ENCODE assay signal across 13 cellular contexts in the genomic region with DNA sequence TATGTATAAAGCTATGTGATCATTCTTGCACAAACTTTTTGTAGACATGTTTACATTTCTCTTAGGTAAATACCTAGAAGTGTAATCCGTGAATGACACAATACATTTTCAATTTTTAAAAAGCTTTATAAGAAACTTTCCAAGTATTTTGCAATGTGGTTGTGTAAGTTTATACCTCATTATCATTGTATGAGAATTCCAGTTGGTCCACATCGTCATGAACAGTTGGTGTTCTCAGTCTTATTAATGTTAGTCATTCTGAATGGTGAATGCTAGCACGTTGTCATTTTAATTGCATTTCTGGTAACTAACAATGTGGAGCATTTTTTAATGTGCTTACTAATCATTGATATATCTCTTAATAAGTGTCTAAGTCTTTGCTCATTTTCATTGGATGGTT.
A peak's percentile ranks its signal among the peaks of the same experiment; 100 is the strongest.
DNase-seq lines count a peak whose midpoint lies in the region; TF ChIP-seq lines count a peak whose summit lies in the region.
"Had no signal": no experiment of that assay in that cellular context is flagged by ENCODE, and none has a peak within 500 bp of the region (broad histone marks: within the 10 kb centered on the region; RNA-seq: fewer than 3 reads in every experiment).

No MANE protein-coding gene starts in this region.

- H3K4me3 ChIP-seq in OCI-LY1 (ENCODE audit: low read depth, low read length, poor library complexity, severe bottlenecking), result no peak overlapping the region
- H3K4me3 ChIP-seq in epithelial cell of esophagus (ENCODE audit: low read length), result no peak overlapping the region
- H3K4me3 ChIP-seq: A549 had no signal

- no peaks in the 10 kb centered on the region for H3K36me3 Mint-ChIP-seq in activated naive CD4-positive, alpha-beta T cell treated with anti-CD3 and anti-CD28 coated beads for 36 hours (ENCODE audit: low read depth)
- H3K36me3 Mint-ChIP-seq: CD14-positive monocyte; CD8-positive, alpha-beta memory T cell had no signal

- DNase-seq in epithelial cell of esophagus (ENCODE audit: low read depth) (peak; percentile 96), myocyte (ENCODE audit: low read depth) (peak; percentile 59), A172 (ENCODE audit: low spot score) (no peak), NCI-H748 (lab: John Stamatoyannopoulos, UW; ENCODE audit: unreplicated experiment) (no peak)
- no peak for DNase-seq in activated naive CD4-positive, alpha-beta T cell treated with anti-CD3 and anti-CD28 coated beads for 36 hours
- DNase-seq in stimulated activated CD4-positive, alpha-beta T cell treated with anti-CD3 and anti-CD28 coated beads, Interleukin-4, amount 100 ng/mL, for 4 hours, result no peak
- DNase-seq: Caco-2; CD8-positive, alpha-beta memory T cell; DND-41; GDM1 had no signal

- no peaks in the 10 kb centered on the region for H3K4me1 ChIP-seq in OCI-LY1 (ENCODE audit: insufficient read depth, low read length, severe bottlenecking)
- H3K4me1 ChIP-seq: A549, Caco-2 had no signal

- no peak overlapping the region for H3K4me2 ChIP-seq in OCI-LY1 (ENCODE audit: low read length)
- H3K4me2 ChIP-seq: A549 had no signal

- CTCF ChIA-PET in activated naive CD4-positive, alpha-beta T cell treated with anti-CD3 and anti-CD28 coated beads for 36 hours (lab: Charles Lee), result no interaction called here

- H3K27ac ChIP-seq in OCI-LY1 (ENCODE audit: low read depth, low read length, poor library complexity, severe bottlenecking), result no peak overlapping the region
- H3K27ac ChIP-seq: A549 had no signal

- H3K9me3 Mint-ChIP-seq in activated naive CD4-positive, alpha-beta T cell treated with anti-CD3 and anti-CD28 coated beads for 36 hours, result no peaks in the 10 kb centered on the region

- TF ChIP-seq CTCF in OCI-LY1 (IDR thresholded peaks at IDR 0.05; ENCODE audit: low read length) (no peak), epithelial cell of esophagus (IDR thresholded peaks at IDR 0.05; ENCODE audit: insufficient read depth, low read depth, low read length, missing control alignments) (no peak)

- no peak overlapping the region for H3K9ac ChIP-seq in OCI-LY1 (ENCODE audit: low read length)

- no peak overlapping the region for H3K27ac Mint-ChIP-seq in activated naive CD4-positive, alpha-beta T cell treated with anti-CD3 and anti-CD28 coated beads for 36 hours
- H3K27ac Mint-ChIP-seq: CD14-positive monocyte; CD8-positive, alpha-beta memory T cell had no signal

- H3F3A ChIP-seq in OCI-LY1 (ENCODE audit: insufficient read depth, low read length), result no peaks in the 10 kb centered on the region

- intact Hi-C loops in activated naive CD4-positive, alpha-beta T cell treated with anti-CD3 and anti-CD28 coated beads for 36 hours (cut with micrococcal nuclease), result no loop called here

- H3K4me1 Mint-ChIP-seq in activated naive CD4-positive, alpha-beta T cell treated with anti-CD3 and anti-CD28 coated beads for 36 hours (ENCODE audit: low read depth), result no peaks in the 10 kb centered on the region
- H3K4me1 Mint-ChIP-seq: CD8-positive, alpha-beta memory T cell had no signal

- H3K9me3 ChIP-seq in OCI-LY1 (ENCODE audit: low read length), result peaks cover 7% of the 10 kb centered on the region; the same call in 1 of the 2 replicates
- H3K9me3 ChIP-seq: A549, Caco-2 had no signal

- H4K20me1 ChIP-seq in OCI-LY1 (ENCODE audit: insufficient read depth, low read length), result no peaks in the 10 kb centered on the region

- H3K4me3 Mint-ChIP-seq in activated naive CD4-positive, alpha-beta T cell treated with anti-CD3 and anti-CD28 coated beads for 36 hours, result no peak overlapping the region
- H3K4me3 Mint-ChIP-seq: CD14-positive monocyte; CD8-positive, alpha-beta memory T cell had no signal

- H3K36me3 ChIP-seq in OCI-LY1 (ENCODE audit: insufficient read depth, low read length), result no peaks in the 10 kb centered on the region

- no peaks in the 10 kb centered on the region for H3K79me2 ChIP-seq in OCI-LY1 (ENCODE audit: insufficient read depth, low read length)

- no peaks in the 10 kb centered on the region for H3K9me2 ChIP-seq in OCI-LY1 (ENCODE audit: low read depth, low read length)

- H3K27me3 Mint-ChIP-seq in activated naive CD4-positive, alpha-beta T cell treated with anti-CD3 and anti-CD28 coated beads for 36 hours (ENCODE audit: low read depth), result peaks cover 4% of the 10 kb centered on the region

- no peaks in the 10 kb centered on the region for H3K27me3 ChIP-seq in OCI-LY1 (ENCODE audit: insufficient read depth, low read length)

- 0 out of 2 replicates have a peak overlapping the region, but pooled peaks have one; percentile 48 for H2AFZ ChIP-seq in OCI-LY1 (ENCODE audit: low read length)

Comparison
In these comparisons a context has a peak if more than half of its experiments do, and no peak if none do; other contexts are left out.
1. DNase-seq: peak in epithelial cell of esophagus (single experiment) and myocyte (single experiment); none in A172 (single experiment), activated naive CD4-positive, alpha-beta T cell treated with anti-CD3 and anti-CD28 coated beads for 36 hours (single experiment), stimulated activated CD4-positive, alpha-beta T cell treated with anti-CD3 and anti-CD28 coated beads, Interleukin-4, amount 100 ng/mL, for 4 hours (0 of 2) and NCI-H748 (single experiment).